18 cellular contexts compared by ENCODE assay signal in the genomic region with DNA sequence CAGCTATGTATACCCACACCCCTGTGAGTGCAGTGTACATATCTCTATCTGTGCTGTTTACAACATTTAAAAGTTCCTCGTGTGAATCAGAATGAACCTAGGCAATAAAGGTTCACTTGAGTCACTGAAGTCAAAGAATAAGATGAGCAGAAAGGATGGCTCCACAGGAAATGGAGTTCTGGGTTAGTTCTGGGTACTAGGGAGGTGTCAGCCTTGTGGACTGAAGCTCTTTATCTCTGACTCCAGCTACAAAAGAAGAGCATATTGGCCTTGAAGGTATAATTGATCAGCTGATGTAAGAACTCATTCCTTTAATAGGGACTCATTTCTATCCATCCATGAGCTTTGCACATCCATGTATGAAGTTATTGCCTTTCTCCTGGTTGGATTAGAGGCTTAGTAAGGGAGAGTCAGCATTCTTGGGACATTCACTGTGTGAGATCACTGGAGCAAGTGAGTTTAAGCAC.
DNase-seq lines count a peak whose midpoint lies in the region; ATAC-seq, FAIRE-seq and TF ChIP-seq lines count a peak whose summit lies in the region.
"Had no signal": no experiment of that assay in that cellular context is flagged by ENCODE, and none has a peak within 500 bp of the region (broad histone marks: within the 10 kb centered on the region; RNA-seq: fewer than 3 reads in every experiment).

No MANE protein-coding gene starts in this region.

- no peak overlapping the region for H3K4me3 Mint-ChIP-seq in activated CD4-positive, alpha-beta T cell treated with anti-CD3 and anti-CD28 coated beads for 36 hours
- H3K4me3 Mint-ChIP-seq: activated naive CD4-positive, alpha-beta T cell treated with anti-CD3 and anti-CD28 coated beads for 36 hours; central memory CD8-positive, alpha-beta T cell had no signal

- CTCF ChIA-PET in activated CD4-positive, alpha-beta T cell treated with anti-CD3 and anti-CD28 coated beads for 36 hours (lab: Charles Lee), result interaction anchor here (0.9 to 3.0 kb wide), 6 partner anchors 9 to 108 kb away, joined by 3 to 8 read pairs (median 4); no protein-coding TSS in a partner anchor
- CTCF ChIA-PET in PC-3 (lab: Charles Lee), result no interaction called here

- no peak for DNase-seq in activated CD4-positive, alpha-beta T cell treated with anti-CD3 and anti-CD28 coated beads for 36 hours
- DNase-seq in activated CD4-positive, alpha-beta T cell treated with anti-CD3 and anti-CD28 coated beads for 4 hours, result no peak
- peak; percentile 39 for DNase-seq in PC-3
- peak; percentile 59 for DNase-seq in bronchial epithelial cell (ENCODE audit: low read depth)
- peak; percentile 64 for DNase-seq in renal cortical epithelial cell (ENCODE audit: low read depth)
- no peak for DNase-seq in ascending aorta (ENCODE audit: low spot score in 2 of 2)
- no peak for DNase-seq in KG1 (lab: John Stamatoyannopoulos, UW)
- no peak for DNase-seq in RCC 7860 (ENCODE audit: low spot score)
- DNase-seq: 8988T; activated naive CD4-positive, alpha-beta T cell treated with anti-CD3 and anti-CD28 coated beads for 36 hours; DMS79 treated with DMSO at 0.1 percent for 48 hours; stimulated activated CD8-positive, alpha-beta memory T cell treated with anti-CD3 and anti-CD28 coated beads, Interleukin-4, amount 100 ng/mL, for 48 hours had no signal

- H3K4me1 Mint-ChIP-seq in activated CD4-positive, alpha-beta T cell treated with anti-CD3 and anti-CD28 coated beads for 36 hours, result peaks cover 22% of the 10 kb centered on the region

- H3K27me3 ChIP-seq in PC-3 (ENCODE audit: low read length) (no peaks in the 10 kb centered on the region), bronchial epithelial cell (ENCODE audit: control insufficient read depth, insufficient read depth, low read length) (no peaks in the 10 kb centered on the region), ascending aorta (no peaks in the 10 kb centered on the region)
- H3K27me3 ChIP-seq: SJSA1 had no signal

- no peaks in the 10 kb centered on the region for H4K20me1 ChIP-seq in PC-3 (ENCODE audit: low read length)

- no TSS peak for BruUV-seq in PC-3 (replicated peaks; lab: Mats Ljungman, UMichigan)

- H3K9me3 Mint-ChIP-seq in activated CD4-positive, alpha-beta T cell treated with anti-CD3 and anti-CD28 coated beads for 36 hours (ENCODE audit: low read depth), result peaks cover 4% of the 10 kb centered on the region
- H3K9me3 Mint-ChIP-seq: activated naive CD4-positive, alpha-beta T cell treated with anti-CD3 and anti-CD28 coated beads for 36 hours; central memory CD8-positive, alpha-beta T cell had no signal

- intact Hi-C loops in activated CD4-positive, alpha-beta T cell treated with anti-CD3 and anti-CD28 coated beads for 36 hours (cut with DNase I, micrococcal nuclease), result no loop called here
- intact Hi-C loops in PC-3 (cut with micrococcal nuclease) (no loop called here), ascending aorta (cut with DNase I) (no loop called here)

- no peak overlapping the region for H3K4me2 ChIP-seq in PC-3 (ENCODE audit: low read length)

- H3K4me3 ChIP-seq in PC-3 (ENCODE audit: low read length) (no peak overlapping the region), bronchial epithelial cell (ENCODE audit: low read depth, low read length) (no peak overlapping the region), ascending aorta (no peak overlapping the region)
- H3K4me3 ChIP-seq: SJSA1 had no signal

- H3K36me3 ChIP-seq in PC-3 (ENCODE audit: low read depth, low read length), result no peaks in the 10 kb centered on the region
- no peaks in the 10 kb centered on the region for H3K36me3 ChIP-seq in bronchial epithelial cell (ENCODE audit: control insufficient read depth, insufficient read depth, low read length)
- no peaks in the 10 kb centered on the region for H3K36me3 ChIP-seq in ascending aorta
- H3K36me3 ChIP-seq: SJSA1 had no signal

- H3K9me3 ChIP-seq in PC-3 (ENCODE audit: low read length) (no peaks in the 10 kb centered on the region), ascending aorta (no peaks in the 10 kb centered on the region)
- H3K9me3 ChIP-seq: SJSA1 had no signal

- no peaks in the 10 kb centered on the region for H3K36me3 Mint-ChIP-seq in activated CD4-positive, alpha-beta T cell treated with anti-CD3 and anti-CD28 coated beads for 36 hours (ENCODE audit: low read depth)

- TF ChIP-seq CTCF in PC-3 (conservative IDR thresholded peaks at IDR 0.05; ENCODE audit: low read depth, low read length) (no peak), bronchial epithelial cell (IDR thresholded peaks at IDR 0.05; ENCODE audit: insufficient read depth, low read length, severe bottlenecking) (no peak), ascending aorta (IDR thresholded peaks at IDR 0.05) (no peak)

- H3K9me2 ChIP-seq in PC-3 (replicated peaks; ENCODE audit: low read length), result no peaks in the 10 kb centered on the region

- H3F3A ChIP-seq in PC-3 (ENCODE audit: low read length, unreplicated experiment), result peaks cover 3% of the 10 kb centered on the region

- FAIRE-seq in bronchial epithelial cell (lab: Jason Lieb, UNC), result no peak
- FAIRE-seq in RCC 7860 (lab: Jason Lieb, UNC), result no peak
- FAIRE-seq: endometrium had no signal

- H3K27ac Mint-ChIP-seq in activated CD4-positive, alpha-beta T cell treated with anti-CD3 and anti-CD28 coated beads for 36 hours, result no peak overlapping the region
- H3K27ac Mint-ChIP-seq: activated naive CD4-positive, alpha-beta T cell treated with anti-CD3 and anti-CD28 coated beads for 36 hours had no signal

- H2AFZ ChIP-seq in PC-3 (ENCODE audit: low read length), result no peak overlapping the region

- H3K79me2 ChIP-seq in PC-3 (ENCODE audit: low read length), result no peaks in the 10 kb centered on the region

- POLR2A ChIA-PET in activated CD4-positive, alpha-beta T cell treated with anti-CD3 and anti-CD28 coated beads for 36 hours (lab: Charles Lee), result interaction anchor here (0.7 kb wide), 1 partner anchor 146 kb away, joined by 3 read pairs; no protein-coding TSS in a partner anchor
- POLR2A ChIA-PET in PC-3 (lab: Charles Lee; ENCODE audit: unreplicated experiment), result no interaction called here

- H3K27ac ChIP-seq in PC-3 (ENCODE audit: low read length) (no peak overlapping the region; the same call in 1 of the 2 replicates), ascending aorta (no peak overlapping the region)
- H3K27ac ChIP-seq: HL-60 had no signal

- no peak overlapping the region for H3K9ac ChIP-seq in PC-3 (ENCODE audit: low read length)
- H3K9ac ChIP-seq: KMS-11 had no signal

- ATAC-seq in activated CD4-positive, alpha-beta T cell treated with anti-CD3 and anti-CD28 coated beads for 36 hours, result peak; percentile 85
- ATAC-seq in PC-3, result 0 out of 2 replicates have a peak, but pooled peaks have one; percentile 13
- ATAC-seq: sciatic nerve had no signal

- peaks cover 41% of the 10 kb centered on the region for H3K4me1 ChIP-seq in PC-3 (ENCODE audit: insufficient read depth, low read length)
- H3K4me1 ChIP-seq in ascending aorta, result peaks cover 7 to 13% of the 10 kb centered on the region in 2 donors

- no peaks in the 10 kb centered on the region for H3K27me3 Mint-ChIP-seq in activated CD4-positive, alpha-beta T cell treated with anti-CD3 and anti-CD28 coated beads for 36 hours
- H3K27me3 Mint-ChIP-seq: central memory CD8-positive, alpha-beta T cell had no signal

Comparison
In these comparisons a context has a peak if more than half of its experiments do, and no peak if none do; other contexts are left out.
1. DNase-seq: peak in PC-3 (single experiment), bronchial epithelial cell (single experiment) and renal cortical epithelial cell (single experiment); none in activated CD4-positive, alpha-beta T cell treated with anti-CD3 and anti-CD28 coated beads for 36 hours (single experiment), activated CD4-positive, alpha-beta T cell treated with anti-CD3 and anti-CD28 coated beads for 4 hours (0 of 2), ascending aorta (0 of 2), KG1 (single experiment) and RCC 7860 (single experiment).